In the genomic region with DNA sequence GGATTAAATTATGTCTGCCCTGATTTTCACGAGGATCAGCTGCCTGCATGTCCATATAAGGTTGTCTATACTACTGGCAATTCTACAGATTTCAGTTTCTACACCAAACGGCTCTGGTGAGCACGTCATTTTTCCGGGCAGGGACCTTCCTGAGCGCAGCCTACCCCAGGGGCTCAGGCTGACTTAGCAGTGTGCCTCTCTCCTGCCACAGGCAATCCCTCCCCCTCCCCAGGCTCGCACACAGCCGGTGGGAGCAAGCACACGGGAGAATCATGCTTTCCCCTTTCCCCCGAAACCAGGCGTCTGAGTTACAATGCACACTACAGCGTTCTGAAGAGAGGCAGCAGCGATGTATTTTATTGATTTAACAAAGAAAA, we compare ENCODE assay signal across 1 cellular context.
TF ChIP-seq lines count a peak whose summit lies in the region.

No MANE protein-coding gene starts in this region.

TF ChIP-seq in K562, 482 proteins besides CTCF, POLR2A, EP300 and RAD21 (continued from another document and continues in another):
- TF ChIP-seq ZBTB11 (CRISPR knock-in tag; IDR thresholded peaks at IDR 0.05) (no peak), SMAD1 (IDR thresholded peaks at IDR 0.05; ENCODE audit: low read depth, low read length, partially characterized antibody) (no peak), RBFOX2 (IDR thresholded peaks at IDR 0.05; ENCODE audit: low read depth, low read length) (peak; percentile 66), DEAF1 (CRISPR knock-in tag; IDR thresholded peaks at IDR 0.05) (no peak), TRIM28 (IDR thresholded peaks at IDR 0.05) (no peak), FOXK1 (CRISPR knock-in tag; IDR thresholded peaks at IDR 0.05; ENCODE audit: borderline replicate concordance) (no peak), SMAD4 (CRISPR knock-in tag; conservative IDR thresholded peaks at IDR 0.05) (no peak), COPS2 (conservative IDR thresholded peaks at IDR 0.05) (no peak), ZBTB7A (IDR thresholded peaks at IDR 0.05; ENCODE audit: borderline replicate concordance, control insufficient read depth, low read depth, low read length) (peak; percentile 23; the same call in 1 of the 2 replicates), NR2C2 (CRISPR knock-in tag; IDR thresholded peaks at IDR 0.05) (no peak), NR2C2 (tag; IDR thresholded peaks at IDR 0.05) (peak; percentile 29; the same call in 1 of the 2 replicates), ZNF707 (CRISPR knock-in tag; conservative IDR thresholded peaks at IDR 0.05) (no peak), RB1 (IDR thresholded peaks at IDR 0.05; ENCODE audit: low read depth) (no peak), NR4A1 (CRISPR knock-in tag; IDR thresholded peaks at IDR 0.05) (no peak), NR4A1 (tag; IDR thresholded peaks at IDR 0.05) (no peak), PML (IDR thresholded peaks at IDR 0.05; ENCODE audit: low read length) (0 out of 2 replicates have a peak, but pooled peaks have one; percentile 11), IRF9 (tag; IDR thresholded peaks at IDR 0.05) (no peak), SRSF9 (IDR thresholded peaks at IDR 0.05; ENCODE audit: borderline replicate concordance, low read depth, low read length) (no peak), BRD9 (IDR thresholded peaks at IDR 0.05; ENCODE audit: low read depth, partially characterized antibody) (no peak), RHOXF2B (CRISPR knock-in tag; conservative IDR thresholded peaks at IDR 0.05) (no peak), CBFA2T3 (IDR thresholded peaks at IDR 0.05) (no peak), ZC3H4 (CRISPR knock-in tag; IDR thresholded peaks at IDR 0.05; ENCODE audit: borderline replicate concordance) (0 out of 2 replicates have a peak, but pooled peaks have one; percentile 58), MIER1 (IDR thresholded peaks at IDR 0.05; ENCODE audit: low read depth) (no peak), MCM7 (IDR thresholded peaks at IDR 0.05) (no peak), CREM (IDR thresholded peaks at IDR 0.05; ENCODE audit: low read depth) (0 out of 2 replicates have a peak, but pooled peaks have one; percentile 5), RBM22 (IDR thresholded peaks at IDR 0.05; ENCODE audit: low read depth, low read length, poor library complexity, severe bottlenecking) (no peak), JUND (IDR thresholded peaks at IDR 0.05; ENCODE audit: borderline replicate concordance, low read depth, low read length) (no peak), JUND (tag; IDR thresholded peaks at IDR 0.05; ENCODE audit: borderline replicate concordance, low read depth, low read length) (no peak; the same call in 2 of the 3 replicates), U2AF1 (optimal IDR thresholded peaks at IDR 0.05; ENCODE audit: low read depth, low read length) (no peak), SIN3B (IDR thresholded peaks at IDR 0.05; ENCODE audit: low read depth) (peak; percentile 4; the same call in 1 of the 2 replicates), POLR2H (tag; IDR thresholded peaks at IDR 0.05; ENCODE audit: low read depth) (peak; percentile 52), TFAP4 (CRISPR knock-in tag; IDR thresholded peaks at IDR 0.05; ENCODE audit: borderline replicate concordance) (peak; percentile 19; the same call in 1 of the 2 replicates), ZNF407 (IDR thresholded peaks at IDR 0.05; ENCODE audit: low read depth) (no peak), ZNF444 (CRISPR knock-in tag; IDR thresholded peaks at IDR 0.05) (no peak), MEIS2 (IDR thresholded peaks at IDR 0.05; ENCODE audit: partially characterized antibody) (no peak), ARID1B (IDR thresholded peaks at IDR 0.05) (no peak)
- TF ChIP-seq, protein P1, sequence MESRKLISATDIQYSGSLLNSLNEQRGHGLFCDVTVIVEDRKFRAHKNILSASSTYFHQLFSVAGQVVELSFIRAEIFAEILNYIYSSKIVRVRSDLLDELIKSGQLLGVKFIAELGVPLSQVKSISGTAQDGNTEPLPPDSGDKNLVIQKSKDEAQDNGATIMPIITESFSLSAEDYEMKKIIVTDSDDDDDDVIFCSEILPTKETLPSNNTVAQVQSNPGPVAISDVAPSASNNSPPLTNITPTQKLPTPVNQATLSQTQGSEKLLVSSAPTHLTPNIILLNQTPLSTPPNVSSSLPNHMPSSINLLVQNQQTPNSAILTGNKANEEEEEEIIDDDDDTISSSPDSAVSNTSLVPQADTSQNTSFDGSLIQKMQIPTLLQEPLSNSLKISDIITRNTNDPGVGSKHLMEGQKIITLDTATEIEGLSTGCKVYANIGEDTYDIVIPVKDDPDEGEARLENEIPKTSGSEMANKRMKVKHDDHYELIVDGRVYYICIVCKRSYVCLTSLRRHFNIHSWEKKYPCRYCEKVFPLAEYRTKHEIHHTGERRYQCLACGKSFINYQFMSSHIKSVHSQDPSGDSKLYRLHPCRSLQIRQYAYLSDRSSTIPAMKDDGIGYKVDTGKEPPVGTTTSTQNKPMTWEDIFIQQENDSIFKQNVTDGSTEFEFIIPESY (CRISPR knock-in tag; IDR thresholded peaks at IDR 0.05) = no peak
- TF ChIP-seq, protein P2, sequence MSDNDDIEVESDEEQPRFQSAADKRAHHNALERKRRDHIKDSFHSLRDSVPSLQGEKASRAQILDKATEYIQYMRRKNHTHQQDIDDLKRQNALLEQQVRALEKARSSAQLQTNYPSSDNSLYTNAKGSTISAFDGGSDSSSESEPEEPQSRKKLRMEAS (CRISPR knock-in tag; IDR thresholded peaks at IDR 0.05) = 0 out of 2 replicates have a peak, but pooled peaks have one; percentile 7
- TF ChIP-seq, protein P3, sequence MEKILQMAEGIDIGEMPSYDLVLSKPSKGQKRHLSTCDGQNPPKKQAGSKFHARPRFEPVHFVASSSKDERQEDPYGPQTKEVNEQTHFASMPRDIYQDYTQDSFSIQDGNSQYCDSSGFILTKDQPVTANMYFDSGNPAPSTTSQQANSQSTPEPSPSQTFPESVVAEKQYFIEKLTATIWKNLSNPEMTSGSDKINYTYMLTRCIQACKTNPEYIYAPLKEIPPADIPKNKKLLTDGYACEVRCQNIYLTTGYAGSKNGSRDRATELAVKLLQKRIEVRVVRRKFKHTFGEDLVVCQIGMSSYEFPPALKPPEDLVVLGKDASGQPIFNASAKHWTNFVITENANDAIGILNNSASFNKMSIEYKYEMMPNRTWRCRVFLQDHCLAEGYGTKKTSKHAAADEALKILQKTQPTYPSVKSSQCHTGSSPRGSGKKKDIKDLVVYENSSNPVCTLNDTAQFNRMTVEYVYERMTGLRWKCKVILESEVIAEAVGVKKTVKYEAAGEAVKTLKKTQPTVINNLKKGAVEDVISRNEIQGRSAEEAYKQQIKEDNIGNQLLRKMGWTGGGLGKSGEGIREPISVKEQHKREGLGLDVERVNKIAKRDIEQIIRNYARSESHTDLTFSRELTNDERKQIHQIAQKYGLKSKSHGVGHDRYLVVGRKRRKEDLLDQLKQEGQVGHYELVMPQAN (IDR thresholded peaks at IDR 0.05; ENCODE audit: borderline replicate concordance) = no peak; the same call in 1 of the 2 replicates
